Comparison of ENCODE assay signal across 1 cellular context in the genomic region with DNA sequence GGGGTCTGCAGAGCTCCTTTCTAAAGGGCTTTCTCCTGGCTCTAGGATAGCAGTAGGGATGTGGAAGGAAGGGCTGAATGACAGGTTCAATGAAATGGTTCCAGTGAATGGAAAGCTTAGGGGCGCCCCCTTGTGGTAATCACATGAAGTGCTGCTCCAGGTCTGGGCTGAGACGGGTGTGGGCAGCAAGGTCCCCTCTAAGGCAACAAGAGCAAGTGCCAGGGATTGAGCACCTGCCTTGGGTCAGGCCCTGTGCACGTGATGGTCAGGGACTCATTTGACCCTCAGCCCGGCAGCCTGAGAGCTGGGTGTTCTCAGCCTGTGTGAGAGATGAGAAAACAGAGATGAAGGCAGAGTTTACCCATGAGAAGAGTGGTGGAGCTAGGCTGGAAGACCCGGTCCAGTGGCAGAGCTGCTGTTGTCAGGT.
TF ChIP-seq lines count a peak whose summit lies in the region.

No MANE protein-coding gene starts in this region.

TF ChIP-seq in SK-N-SH, 30 proteins besides CTCF, POLR2A, EP300 and RAD21 (continued from another document):
- TF ChIP-seq, protein P1, sequence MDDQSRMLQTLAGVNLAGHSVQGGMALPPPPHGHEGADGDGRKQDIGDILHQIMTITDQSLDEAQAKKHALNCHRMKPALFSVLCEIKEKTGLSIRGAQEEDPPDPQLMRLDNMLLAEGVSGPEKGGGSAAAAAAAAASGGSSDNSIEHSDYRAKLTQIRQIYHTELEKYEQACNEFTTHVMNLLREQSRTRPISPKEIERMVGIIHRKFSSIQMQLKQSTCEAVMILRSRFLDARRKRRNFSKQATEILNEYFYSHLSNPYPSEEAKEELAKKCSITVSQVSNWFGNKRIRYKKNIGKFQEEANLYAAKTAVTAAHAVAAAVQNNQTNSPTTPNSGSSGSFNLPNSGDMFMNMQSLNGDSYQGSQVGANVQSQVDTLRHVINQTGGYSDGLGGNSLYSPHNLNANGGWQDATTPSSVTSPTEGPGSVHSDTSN (IDR thresholded peaks at IDR 0.05): peak; percentile 39; the same call in 1 of the 2 replicates
- TF ChIP-seq, protein P2, sequence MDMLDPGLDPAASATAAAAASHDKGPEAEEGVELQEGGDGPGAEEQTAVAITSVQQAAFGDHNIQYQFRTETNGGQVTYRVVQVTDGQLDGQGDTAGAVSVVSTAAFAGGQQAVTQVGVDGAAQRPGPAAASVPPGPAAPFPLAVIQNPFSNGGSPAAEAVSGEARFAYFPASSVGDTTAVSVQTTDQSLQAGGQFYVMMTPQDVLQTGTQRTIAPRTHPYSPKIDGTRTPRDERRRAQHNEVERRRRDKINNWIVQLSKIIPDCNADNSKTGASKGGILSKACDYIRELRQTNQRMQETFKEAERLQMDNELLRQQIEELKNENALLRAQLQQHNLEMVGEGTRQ (IDR thresholded peaks at IDR 0.05; ENCODE audit: borderline replicate concordance, low read depth, low read length): no peak
